1 cellular context compared by ENCODE assay signal in the genomic region with DNA sequence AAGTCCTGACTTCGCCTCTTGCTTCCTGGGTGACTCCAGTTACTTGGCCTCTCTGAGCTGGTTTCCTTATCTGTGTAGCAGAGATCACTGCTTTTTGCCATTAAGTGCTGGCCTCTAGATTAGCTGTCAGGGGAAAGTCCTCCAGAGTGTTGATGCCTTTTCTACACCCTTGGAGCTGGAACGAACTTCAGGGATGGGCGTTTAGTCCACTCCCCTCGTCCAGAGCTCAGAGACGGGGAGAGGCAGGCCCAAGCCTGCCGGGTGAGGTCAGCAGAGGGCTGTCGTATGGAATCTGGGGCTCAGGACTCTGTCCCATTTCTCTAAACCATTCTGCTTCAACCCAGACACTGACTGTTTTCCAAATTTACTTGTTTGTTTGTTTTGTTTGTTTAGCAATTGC.
A peak's percentile ranks its signal among the peaks of the same experiment; 100 is the strongest.
TF ChIP-seq lines count a peak whose summit lies in the region.

No MANE protein-coding gene starts in this region.

TF ChIP-seq in K562, 482 proteins besides CTCF, POLR2A, EP300 and RAD21 (continued from another document):
- TF ChIP-seq PHB2 (IDR thresholded peaks at IDR 0.05; ENCODE audit: low read depth) (no peak), BRD9 (IDR thresholded peaks at IDR 0.05; ENCODE audit: low read depth, partially characterized antibody) (peak; percentile 12)
- TF ChIP-seq, protein P1, sequence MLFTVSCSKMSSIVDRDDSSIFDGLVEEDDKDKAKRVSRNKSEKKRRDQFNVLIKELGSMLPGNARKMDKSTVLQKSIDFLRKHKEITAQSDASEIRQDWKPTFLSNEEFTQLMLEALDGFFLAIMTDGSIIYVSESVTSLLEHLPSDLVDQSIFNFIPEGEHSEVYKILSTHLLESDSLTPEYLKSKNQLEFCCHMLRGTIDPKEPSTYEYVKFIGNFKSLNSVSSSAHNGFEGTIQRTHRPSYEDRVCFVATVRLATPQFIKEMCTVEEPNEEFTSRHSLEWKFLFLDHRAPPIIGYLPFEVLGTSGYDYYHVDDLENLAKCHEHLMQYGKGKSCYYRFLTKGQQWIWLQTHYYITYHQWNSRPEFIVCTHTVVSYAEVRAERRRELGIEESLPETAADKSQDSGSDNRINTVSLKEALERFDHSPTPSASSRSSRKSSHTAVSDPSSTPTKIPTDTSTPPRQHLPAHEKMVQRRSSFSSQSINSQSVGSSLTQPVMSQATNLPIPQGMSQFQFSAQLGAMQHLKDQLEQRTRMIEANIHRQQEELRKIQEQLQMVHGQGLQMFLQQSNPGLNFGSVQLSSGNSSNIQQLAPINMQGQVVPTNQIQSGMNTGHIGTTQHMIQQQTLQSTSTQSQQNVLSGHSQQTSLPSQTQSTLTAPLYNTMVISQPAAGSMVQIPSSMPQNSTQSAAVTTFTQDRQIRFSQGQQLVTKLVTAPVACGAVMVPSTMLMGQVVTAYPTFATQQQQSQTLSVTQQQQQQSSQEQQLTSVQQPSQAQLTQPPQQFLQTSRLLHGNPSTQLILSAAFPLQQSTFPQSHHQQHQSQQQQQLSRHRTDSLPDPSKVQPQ (CRISPR knock-in tag; IDR thresholded peaks at IDR 0.05; ENCODE audit: borderline replicate concordance), result no peak
